ENCODE assay signal across 9 cellular contexts in genomic region chr5:95669540-95669939, GRCh38. TPM values are rescaled to one million over a fixed set of nuclear protein-coding genes. Genes with fewer than 3 reads are reported as not detected.
DNase-seq lines count a peak whose midpoint lies in the region; ATAC-seq, FAIRE-seq and TF ChIP-seq lines count a peak whose summit lies in the region.
"Had no signal": no experiment of that assay in that cellular context is flagged by ENCODE, and none has a peak within 500 bp of the region (broad histone marks: within the 10 kb centered on the region; RNA-seq: fewer than 3 reads in every experiment).

No MANE protein-coding gene starts in this region.

- H3K27me3 ChIP-seq in breast epithelium (no peaks in the 10 kb centered on the region), gastrocnemius medialis (no peaks in the 10 kb centered on the region)

- peak; percentile 95 for FAIRE-seq in H54 (lab: Jason Lieb, UNC)

- ATAC-seq in gastrocnemius medialis: peak; percentile 99
- ATAC-seq in HG03565 (IDR thresholded peaks at IDR 0.05; ENCODE audit: unreplicated experiment): no peak
- no peak for ATAC-seq in HG03520 (IDR thresholded peaks at IDR 0.05; ENCODE audit: unreplicated experiment)
- ATAC-seq in GM19452 (IDR thresholded peaks at IDR 0.05; ENCODE audit: unreplicated experiment): no peak
- ATAC-seq in GM19463 (IDR thresholded peaks at IDR 0.05; ENCODE audit: unreplicated experiment): no peak

- TF ChIP-seq POLR2A in H54 (IDR thresholded peaks at IDR 0.05; ENCODE audit: low read depth, low read length) (no peak), breast epithelium (IDR thresholded peaks at IDR 0.05) (no peak), gastrocnemius medialis (IDR thresholded peaks at IDR 0.05) (peak in 1 of 2 donors; percentile 50)

- in situ Hi-C loops in gastrocnemius medialis (cut with MboI; ENCODE audit: low sequenced_read_pairs in 4 of 4): loop anchor here (5.0 to 25.0 kb wide), 6 partner anchors 55 to 668 kb away; no protein-coding TSS in a partner anchor

- DNase-seq in H54 (ENCODE audit: insufficient read length, low spot score) (peak; percentile 52), breast epithelium (ENCODE audit: low spot score in 2 of 2) (peak in 1 of 2 donors; percentile 38), islet precursor cell (peak; percentile 66), gastrocnemius medialis (peak; percentile 86 to 89)
- DNase-seq: effector CD8-positive, alpha-beta T cell had no signal

- H3K27ac ChIP-seq in breast epithelium: peak overlapping the region; percentile 30 to 68
- peak overlapping the region; percentile 68 to 86 (median 82) for H3K27ac ChIP-seq in gastrocnemius medialis

- TF ChIP-seq CTCF in breast epithelium (IDR thresholded peaks at IDR 0.05) (no peak), gastrocnemius medialis (IDR thresholded peaks at IDR 0.05 in 4 of 5, conservative IDR thresholded peaks at IDR 0.05 in 1 of 5) (no peak)

- H3K36me3 ChIP-seq in breast epithelium (no peaks in the 10 kb centered on the region), gastrocnemius medialis (no peaks in the 10 kb centered on the region)

- intact Hi-C loops in breast epithelium (cut with DNase I; ENCODE audit: low total_unique reads): no loop called here
- intact Hi-C loops in gastrocnemius medialis (cut with DNase I; ENCODE audit: low total_unique reads): loop anchor here (1.0 to 5.0 kb wide), 3 partner anchors 43 to 103 kb away; no protein-coding TSS in a partner anchor

- H3K4me1 ChIP-seq in breast epithelium (no peaks in the 10 kb centered on the region), gastrocnemius medialis (peaks cover 14% of the 10 kb centered on the region in 2 donors)

- H3K4me3 ChIP-seq in breast epithelium (no peak overlapping the region), gastrocnemius medialis (no peak overlapping the region)

- H3K9me3 ChIP-seq in breast epithelium: no peaks in the 10 kb centered on the region
- H3K9me3 ChIP-seq in gastrocnemius medialis: no peaks in the 10 kb centered on the region

RNA-seq across cellular contexts. Expression of gene SPATA9, which starts 13.3 kb away (rescaled TPM):
- total RNA-seq in breast epithelium: under 1 TPM in 2 of 3 donors, not detected in 1; 0.32 to 0.33 TPM
- under 1 TPM in 1 of 4 donors, not detected in 3; 0.76 TPM for total RNA-seq in gastrocnemius medialis

RNA-seq across cellular contexts. Expression of gene RFESD, which starts 23.0 kb away (rescaled TPM):
- total RNA-seq in breast epithelium: 1 to 10 TPM; 1.6 to 4.3 (median 3.4) TPM
- total RNA-seq in gastrocnemius medialis: 1 to 10 TPM in 3 of 4 donors, under 1 TPM in 1; 0.89 to 2.9 (median 1.6) TPM

RNA-seq across cellular contexts. Expression of gene GPR150, which starts 49.7 kb away (rescaled TPM):
- total RNA-seq in breast epithelium (1 to 10 TPM in 1 of 3 donors, under 1 TPM in 1, not detected in 1; 0.33 to 1.4 TPM), gastrocnemius medialis (under 1 TPM in 3 of 4 donors, not detected in 1; 0.29 to 0.59 (median 0.29) TPM)

Comparison
In these comparisons a context has a peak if more than half of its experiments do, and no peak if none do; other contexts are left out.
1. ATAC-seq: peak in gastrocnemius medialis (2 of 2); none in HG03565 (single experiment), HG03520 (single experiment), GM19452 (single experiment) and GM19463 (single experiment).